ENCODE assay signal across 1 cellular context in genomic region chr17:27461192-27461859, GRCh38.
TF ChIP-seq lines count a peak whose summit lies in the region.

No MANE protein-coding gene starts in this region.

TF ChIP-seq in K562, 482 proteins besides CTCF, POLR2A, EP300 and RAD21 (continued from another document):
- TF ChIP-seq ZNF740 (CRISPR knock-in tag; IDR thresholded peaks at IDR 0.05): no peak
- TF ChIP-seq ZNF740 (tag; IDR thresholded peaks at IDR 0.05): no peak
- no peak for TF ChIP-seq NCOA1 (IDR thresholded peaks at IDR 0.05; ENCODE audit: low read depth)
- TF ChIP-seq RNF219 (CRISPR knock-in tag; IDR thresholded peaks at IDR 0.05): no peak
- no peak for TF ChIP-seq EZH2 (IDR thresholded peaks at IDR 0.05; ENCODE audit: borderline replicate concordance, low read depth, low read length)
- peak; percentile 37; the same call in 1 of the 2 replicates for TF ChIP-seq SMARCA4 (IDR thresholded peaks at IDR 0.05)
- 0 out of 2 replicates have a peak, but pooled peaks have one; percentile 28 for TF ChIP-seq POLR2G (IDR thresholded peaks at IDR 0.05; ENCODE audit: low read depth, low read length)
- peak in 1 of 2 experiments; percentile 65; a peak in 1 of 4 replicates for TF ChIP-seq RCOR1 (IDR thresholded peaks at IDR 0.05; ENCODE audit: borderline replicate concordance in 1 of 2, low read depth in 2 of 2, low read length in 2 of 2)
- TF ChIP-seq ZNF165 (CRISPR knock-in tag; IDR thresholded peaks at IDR 0.05; ENCODE audit: borderline replicate concordance): no peak
- TF ChIP-seq ZNF280B (CRISPR knock-in tag; IDR thresholded peaks at IDR 0.05): no peak
